Comparison of ENCODE assay signal across 1 cellular context in the genomic region with DNA sequence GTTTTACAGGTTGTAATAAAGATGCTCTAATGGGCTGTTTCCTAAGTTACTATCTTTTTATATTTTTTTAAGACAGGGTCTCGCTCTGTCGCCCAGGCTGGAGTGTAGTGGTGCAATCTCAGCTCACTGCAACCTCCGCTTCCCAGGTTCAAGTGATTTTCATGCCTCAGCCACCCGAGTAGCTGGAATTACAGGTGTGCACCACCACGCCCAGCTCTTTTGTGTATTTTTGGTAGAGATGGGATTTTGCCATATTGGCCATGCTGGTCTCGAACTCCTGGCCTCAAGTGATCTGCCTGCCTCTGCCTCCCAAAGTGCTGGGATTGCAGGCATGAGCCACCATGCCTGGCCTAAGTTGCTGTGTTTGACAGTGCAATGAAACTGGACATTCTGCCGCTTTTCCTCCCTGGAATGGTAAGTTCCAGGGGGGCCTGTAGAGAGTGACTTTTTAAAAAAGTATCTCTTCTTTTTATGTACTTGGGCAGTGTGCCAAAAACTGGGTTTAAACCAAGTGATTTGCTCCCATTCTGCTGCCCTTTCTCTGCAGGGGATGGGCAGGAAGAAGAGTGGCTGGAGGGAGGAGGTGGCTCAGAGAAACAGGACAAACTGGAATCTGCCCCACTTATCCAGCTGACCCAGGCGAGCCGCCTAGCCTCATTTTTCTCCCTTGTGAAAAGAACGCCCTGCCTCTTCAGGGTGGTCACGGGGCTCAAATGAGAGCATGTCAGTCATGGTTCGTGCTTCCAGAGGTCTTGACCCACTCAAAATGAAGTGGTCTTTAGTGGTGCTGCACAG.
TF ChIP-seq lines count a peak whose summit lies in the region.

No MANE protein-coding gene starts in this region.

TF ChIP-seq in GM12878, 131 proteins besides CTCF, POLR2A, EP300 and RAD21:
- TF ChIP-seq PAX8 (IDR thresholded peaks at IDR 0.05) (no peak), YBX1 (IDR thresholded peaks at IDR 0.05) (no peak), RB1 (IDR thresholded peaks at IDR 0.05; ENCODE audit: borderline replicate concordance) (no peak), KDM1A (IDR thresholded peaks at IDR 0.05; ENCODE audit: borderline replicate concordance) (no peak), CBX3 (IDR thresholded peaks at IDR 0.05; ENCODE audit: borderline replicate concordance, low read depth) (no peak), ZNF217 (IDR thresholded peaks at IDR 0.05) (no peak), SP1 (IDR thresholded peaks at IDR 0.05; ENCODE audit: low read depth, low read length) (no peak), SIN3A (IDR thresholded peaks at IDR 0.05; ENCODE audit: low read depth, low read length) (no peak), FOS (IDR thresholded peaks at IDR 0.05; ENCODE audit: borderline replicate concordance, extremely low read depth, insufficient read length) (no peak), PRDM15 (CRISPR knock-in tag; IDR thresholded peaks at IDR 0.05) (no peak), LARP7 (IDR thresholded peaks at IDR 0.05) (no peak), HSF1 (IDR thresholded peaks at IDR 0.05; ENCODE audit: low read depth, low read length) (no peak), NR2F1 (conservative IDR thresholded peaks at IDR 0.05) (no peak), MYC (IDR thresholded peaks at IDR 0.05; ENCODE audit: insufficient read depth, insufficient read length, insufficient replicate concordance, low read length, severe bottlenecking) (no peak)
- TF ChIP-seq, protein P1, sequence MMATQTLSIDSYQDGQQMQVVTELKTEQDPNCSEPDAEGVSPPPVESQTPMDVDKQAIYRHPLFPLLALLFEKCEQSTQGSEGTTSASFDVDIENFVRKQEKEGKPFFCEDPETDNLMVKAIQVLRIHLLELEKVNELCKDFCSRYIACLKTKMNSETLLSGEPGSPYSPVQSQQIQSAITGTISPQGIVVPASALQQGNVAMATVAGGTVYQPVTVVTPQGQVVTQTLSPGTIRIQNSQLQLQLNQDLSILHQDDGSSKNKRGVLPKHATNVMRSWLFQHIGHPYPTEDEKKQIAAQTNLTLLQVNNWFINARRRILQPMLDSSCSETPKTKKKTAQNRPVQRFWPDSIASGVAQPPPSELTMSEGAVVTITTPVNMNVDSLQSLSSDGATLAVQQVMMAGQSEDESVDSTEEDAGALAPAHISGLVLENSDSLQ (IDR thresholded peaks at IDR 0.05) = no peak
TF ChIP-seq in GM12878: peak in this region for 0.
